8 cellular contexts compared by ENCODE assay signal in genomic region chr11:6438979-6439571, GRCh38. TPM values are rescaled to one million over a fixed set of nuclear protein-coding genes. Genes with fewer than 3 reads are reported as not detected.
DNase-seq lines count a peak whose midpoint lies in the region; ATAC-seq and TF ChIP-seq lines count a peak whose summit lies in the region.

No MANE protein-coding gene starts in this region.

- H2AFZ ChIP-seq in OCI-LY7 (ENCODE audit: low read length) = peak overlapping the region; percentile 83

- H3K9me3 ChIP-seq in OCI-LY7 (ENCODE audit: low read length) (no peaks in the 10 kb centered on the region), ascending aorta (no peaks in the 10 kb centered on the region), right cardiac atrium (ENCODE audit: control insufficient read depth, low read length) (no peaks in the 10 kb centered on the region), gastrocnemius medialis (no peaks in the 10 kb centered on the region)

- H3K9me2 ChIP-seq in OCI-LY7 (ENCODE audit: insufficient read depth, low read length) = no peaks in the 10 kb centered on the region

- CTCF ChIA-PET in OCI-LY7 (lab: Charles Lee; ENCODE audit: unreplicated experiment) = interaction anchor here (0.5 to 4.0 kb wide), 4 partner anchors 61 to 204 kb away, joined by 3 to 23 read pairs (median 3); no protein-coding TSS in a partner anchor

- DNase-seq in DMS153 (lab: John Stamatoyannopoulos, UW) (peak; percentile 78), HUDEP-2 (lab: John Stamatoyannopoulos, UW; ENCODE audit: unreplicated experiment in 76 of 76) (peak in 64 of 76 experiments; percentile 7 to 75 (median 41)), OCI-LY7 (ENCODE audit: low spot score) (peak; percentile 72), ascending aorta (ENCODE audit: low spot score in 2 of 2) (no peak), right cardiac atrium (peak in 2 of 3 donors; percentile 36 to 71), gastrocnemius medialis (peak; percentile 15 to 29)

- H3K79me2 ChIP-seq in OCI-LY7 (ENCODE audit: insufficient read depth, low read depth, low read length) = no peaks in the 10 kb centered on the region

- H3K4me3 ChIP-seq in OCI-LY7 (ENCODE audit: low read depth, low read length, poor library complexity, severe bottlenecking) = no peak overlapping the region
- H3K4me3 ChIP-seq in ascending aorta = no peak overlapping the region
- no peak overlapping the region for H3K4me3 ChIP-seq in right cardiac atrium (ENCODE audit: low read length)
- H3K4me3 ChIP-seq in gastrocnemius medialis = no peak overlapping the region

- peaks cover 80% of the 10 kb centered on the region for H3K4me1 ChIP-seq in OCI-LY7 (ENCODE audit: insufficient read depth, low read length, poor library complexity, severe bottlenecking)
- peaks cover 0 to 3% of the 10 kb centered on the region in 2 donors for H3K4me1 ChIP-seq in ascending aorta
- no peaks in the 10 kb centered on the region for H3K4me1 ChIP-seq in right cardiac atrium (ENCODE audit: control insufficient read depth, insufficient read depth, low read length)
- no peaks in the 10 kb centered on the region for H3K4me1 ChIP-seq in gastrocnemius medialis

- H3K27ac ChIP-seq in OCI-LY7 (ENCODE audit: low read depth, low read length, poor library complexity, severe bottlenecking) (no peak overlapping the region), ascending aorta (no peak overlapping the region), right cardiac atrium (ENCODE audit: low read length) (no peak overlapping the region), gastrocnemius medialis (no peak overlapping the region)

- WGBS in right cardiac atrium = 0% methylated on average over 1 of the region's 1 CpG

- peak; percentile 39 to 59 for ATAC-seq in right cardiac atrium
- ATAC-seq in gastrocnemius medialis = peak; percentile 43 to 72
- no peak for ATAC-seq in GM18868 (IDR thresholded peaks at IDR 0.05; ENCODE audit: unreplicated experiment)
- no peak for ATAC-seq in GM18870 (IDR thresholded peaks at IDR 0.05; ENCODE audit: unreplicated experiment)

- POLR2A ChIA-PET in OCI-LY7 (lab: Charles Lee) = interaction anchor here (0.6 to 3.1 kb wide), 6 partner anchors 36 to 66 kb away, joined by 3 to 17 read pairs (median 3); no protein-coding TSS in a partner anchor

- peak; percentile 83 for TF ChIP-seq CTCF in OCI-LY7 (conservative IDR thresholded peaks at IDR 0.05; ENCODE audit: low read length)
- peak; percentile 35 to 67 (median 37) for TF ChIP-seq CTCF in ascending aorta (IDR thresholded peaks at IDR 0.05)
- peak in 3 of 5 experiments; percentile 39 to 63 (median 56) for TF ChIP-seq CTCF in gastrocnemius medialis (IDR thresholded peaks at IDR 0.05 in 4 of 5, conservative IDR thresholded peaks at IDR 0.05 in 1 of 5)

- intact Hi-C loops in OCI-LY7 (cut with micrococcal nuclease; ENCODE audit: unreplicated experiment) (loop anchor here (5.0 kb wide), 1 partner anchor 488 kb away; the partner anchor contains the start of gene ZNF215), ascending aorta (cut with DNase I) (loop anchor here (2.0 kb wide), 1 partner anchor 36 kb away; no protein-coding TSS in a partner anchor), right cardiac atrium (cut with DNase I) (loop anchor here in 2 of 4 donors (5.0 kb wide), 2 partner anchors 57 to 68 kb away; no protein-coding TSS in a partner anchor), gastrocnemius medialis (cut with DNase I; ENCODE audit: low total_unique reads) (no loop called here)

- H3K27me3 ChIP-seq in ascending aorta = no peaks in the 10 kb centered on the region
- no peaks in the 10 kb centered on the region for H3K27me3 ChIP-seq in right cardiac atrium (ENCODE audit: control insufficient read depth, insufficient read depth)
- H3K27me3 ChIP-seq in gastrocnemius medialis = no peaks in the 10 kb centered on the region

- TF ChIP-seq POLR2A in gastrocnemius medialis (IDR thresholded peaks at IDR 0.05) = no peak

- BruUV-seq in OCI-LY7 (replicated peaks; lab: Mats Ljungman, UMichigan) = no TSS peak

- no peaks in the 10 kb centered on the region for H4K20me1 ChIP-seq in OCI-LY7 (ENCODE audit: insufficient read depth, low read length)

- peak overlapping the region; percentile 40 for H3K4me2 ChIP-seq in OCI-LY7 (ENCODE audit: low read length)

- in situ Hi-C loops in gastrocnemius medialis (cut with MboI; ENCODE audit: low sequenced_read_pairs in 4 of 4) = no loop called here

- no peaks in the 10 kb centered on the region for H3K36me3 ChIP-seq in OCI-LY7 (ENCODE audit: insufficient read depth, low read length)
- no peaks in the 10 kb centered on the region for H3K36me3 ChIP-seq in ascending aorta
- no peaks in the 10 kb centered on the region for H3K36me3 ChIP-seq in gastrocnemius medialis

RNA-seq across cellular contexts. Expression of gene HPX, which starts 1.7 kb away (rescaled TPM):
- total RNA-seq in OCI-LY7 (2014; rRNA removed; shearing (Covaris generic)) = 0.16 TPM in 1 of 2 replicates, not detected in the other
- total RNA-seq in OCI-LY7 (2022) (1.2 and 5.2 TPM in 2 replicates), ascending aorta (16.8 TPM), right cardiac atrium (1 to 10 TPM in 1 of 4 donors, under 1 TPM in 2, not detected in 1; 0.45 to 1.0 (median 0.68) TPM), gastrocnemius medialis (10 to 100 TPM in 1 of 4 donors, 1 to 10 TPM in 1, not detected in 2; 8.7 to 17.6 TPM)
- 0.27 TPM for polyA plus RNA-seq in right cardiac atrium

RNA-seq across cellular contexts. Expression of gene APBB1, which starts 20.2 kb away (rescaled TPM):
- total RNA-seq in OCI-LY7 (2014; rRNA removed; shearing (Covaris generic)) = 30.4 and 36.1 TPM in 2 replicates
- total RNA-seq in OCI-LY7 (2022) (25.5 and 28.3 TPM in 2 replicates), ascending aorta (29.2 TPM), right cardiac atrium (10 to 100 TPM; 80.6 to 83.9 (median 82.4) TPM), gastrocnemius medialis (10 to 100 TPM; 18.5 to 49.2 (median 46.2) TPM)
- polyA plus RNA-seq in right cardiac atrium = 70.6 TPM

RNA-seq across cellular contexts. Expression of gene TRIM3, which starts 34.7 kb away (rescaled TPM):
- total RNA-seq in OCI-LY7 (2014; rRNA removed; shearing (Covaris generic)) = 8.5 and 21.3 TPM in 2 replicates
- total RNA-seq in OCI-LY7 (2022) (14.7 and 15.5 TPM in 2 replicates), ascending aorta (33.8 TPM), right cardiac atrium (10 to 100 TPM; 10.9 to 12.5 (median 12.2) TPM), gastrocnemius medialis (10 to 100 TPM; 15.3 to 20.0 (median 16.5) TPM)
- polyA plus RNA-seq in right cardiac atrium = 9.4 TPM

RNA-seq across cellular contexts. Expression of gene ARFIP2, which starts 42.1 kb away (rescaled TPM):
- total RNA-seq in OCI-LY7 (2014; rRNA removed; shearing (Covaris generic)) = 40.7 and 55.9 TPM in 2 replicates
- total RNA-seq in OCI-LY7 (2022) (44.0 and 49.0 TPM in 2 replicates), ascending aorta (87.8 TPM), right cardiac atrium (10 to 100 TPM; 21.4 to 30.0 (median 23.8) TPM), gastrocnemius medialis (10 to 100 TPM; 20.1 to 27.8 (median 24.4) TPM)
- polyA plus RNA-seq in right cardiac atrium = 21.6 TPM

RNA-seq across cellular contexts. Expression of gene TIMM10B, which starts 42.2 kb away (rescaled TPM):
- total RNA-seq in OCI-LY7 (2014; rRNA removed; shearing (Covaris generic)) = 43.7 and 52.8 TPM in 2 replicates
- 49.9 and 54.6 TPM in 2 replicates for total RNA-seq in OCI-LY7 (2022)
- total RNA-seq in ascending aorta = 19.2 TPM
- total RNA-seq in right cardiac atrium = 10 to 100 TPM; 21.5 to 28.9 (median 26.0) TPM
- 18.8 TPM for polyA plus RNA-seq in right cardiac atrium
- 10 to 100 TPM; 10.0 to 14.5 (median 12.4) TPM for total RNA-seq in gastrocnemius medialis

Comparison
In these comparisons a context has a peak if more than half of its experiments do, and no peak if none do; other contexts are left out.
1. DNase-seq: peak in DMS153 (single experiment), HUDEP-2 (64 of 76), OCI-LY7 (single experiment), right cardiac atrium (2 of 3) and gastrocnemius medialis (2 of 2); none in ascending aorta (0 of 2).
2. ATAC-seq: peak in right cardiac atrium (2 of 2) and gastrocnemius medialis (2 of 2); none in GM18868 (single experiment) and GM18870 (single experiment).
3. Peak in every context shown above with its lines, with median percentiles within 50 percentile points of each other: CTCF ChIP-seq.